31 cellular contexts compared by ENCODE assay signal in genomic region chr3:146680602-146681001, GRCh38.
"Had no signal": no experiment of that assay in that cellular context is flagged by ENCODE, and none has a peak within 500 bp of the region (broad histone marks: within the 10 kb centered on the region; RNA-seq: fewer than 3 reads in every experiment).

No MANE protein-coding gene starts in this region.

- H3K27ac ChIP-seq: adrenal gland, body of pancreas, cardiac muscle cell, coronary artery, dorsolateral prefrontal cortex, gastrocnemius medialis, left ventricle myocardium inferior, ovary, right lobe of liver, testis, transverse colon had no signal

- H3K4me3 ChIP-seq: adrenal gland, body of pancreas, cardiac muscle cell, coronary artery, dorsolateral prefrontal cortex, gastrocnemius medialis, left ventricle myocardium inferior, lung, ovary, right lobe of liver, testis, transverse colon had no signal

- ATAC-seq: body of pancreas, gastrocnemius medialis, right lobe of liver had no signal

- H3K4me1 Mint-ChIP-seq: activated CD4-positive, alpha-beta T cell treated with anti-CD3 and anti-CD28 coated beads, Interleukin-2, amount 10 ng/mL, durations not matched to agents 24 days and 14 days; activated naive CD8-positive, alpha-beta T cell treated with anti-CD3 and anti-CD28 coated beads for 36 hours; nephron progenitor cell had no signal

- H3K36me3 Mint-ChIP-seq: activated CD4-positive, alpha-beta memory T cell treated with anti-CD3 and anti-CD28 coated beads for 36 hours; activated naive CD8-positive, alpha-beta T cell treated with anti-CD3 and anti-CD28 coated beads for 36 hours had no signal

- H3K4me3 Mint-ChIP-seq: activated CD4-positive, alpha-beta memory T cell treated with anti-CD3 and anti-CD28 coated beads for 36 hours; activated CD4-positive, alpha-beta T cell treated with anti-CD3 and anti-CD28 coated beads, Interleukin-2, amount 10 ng/mL, durations not matched to agents 24 days and 14 days; activated naive CD4-positive, alpha-beta T cell treated with anti-CD3 and anti-CD28 coated beads for 36 hours; activated naive CD8-positive, alpha-beta T cell treated with anti-CD3 and anti-CD28 coated beads for 36 hours; activated T-helper 1 cell treated with anti-CD3 and anti-CD28 coated beads, Interleukin-12 subunit alpha, Interleukin-12 subunit beta, Interleukin-2, Interleukin-4 antibody, amounts not matched to agents 30 ng/mL and 10 ng/mL and 1 ng/mL, durations not matched to agents 14 hours and 24 hours and 36 hours; nephron progenitor cell had no signal

- H3K27me3 ChIP-seq: adrenal gland, body of pancreas, cardiac muscle cell, gastrocnemius medialis, ovary, right lobe of liver, testis, transverse colon had no signal

- H3K27me3 Mint-ChIP-seq: activated CD4-positive, alpha-beta memory T cell treated with anti-CD3 and anti-CD28 coated beads for 36 hours; activated CD4-positive, alpha-beta T cell treated with anti-CD3 and anti-CD28 coated beads, Interleukin-2, amount 10 ng/mL, durations not matched to agents 24 days and 14 days; activated naive CD8-positive, alpha-beta T cell treated with anti-CD3 and anti-CD28 coated beads for 36 hours; progenitor cell of endocrine pancreas had no signal

- H3K27ac Mint-ChIP-seq: activated CD4-positive, alpha-beta memory T cell treated with anti-CD3 and anti-CD28 coated beads for 36 hours; activated CD4-positive, alpha-beta T cell treated with anti-CD3 and anti-CD28 coated beads, Interleukin-2, amount 10 ng/mL, durations not matched to agents 24 days and 14 days; activated naive CD4-positive, alpha-beta T cell treated with anti-CD3 and anti-CD28 coated beads for 36 hours; activated naive CD8-positive, alpha-beta T cell treated with anti-CD3 and anti-CD28 coated beads for 36 hours; activated T-helper 1 cell treated with anti-CD3 and anti-CD28 coated beads, Interleukin-12 subunit alpha, Interleukin-12 subunit beta, Interleukin-2, Interleukin-4 antibody, amounts not matched to agents 30 ng/mL and 10 ng/mL and 1 ng/mL, durations not matched to agents 14 hours and 24 hours and 36 hours; nephron progenitor cell; progenitor cell of endocrine pancreas had no signal

- DNase-seq: activated CD4-positive, alpha-beta memory T cell treated with anti-CD3 and anti-CD28 coated beads for 36 hours; activated CD4-positive, alpha-beta T cell treated with anti-CD3 and anti-CD28 coated beads, Interleukin-2, amount 10 ng/mL, durations not matched to agents 24 days and 14 days; activated CD4-positive, CD25-positive, alpha-beta regulatory T cell treated with anti-CD3 and anti-CD28 coated beads, Interleukin-2, amount 50 U/mL, for 72 hours; activated CD8-positive, alpha-beta memory T cell treated with anti-CD3 and anti-CD28 coated beads, Interleukin-2, amount 50 U/mL, for 4 hours; activated effector memory CD4-positive, alpha-beta T cell treated with anti-CD3 and anti-CD28 coated beads, Interleukin-2, amount 50 U/mL, for 16 hours; activated naive CD4-positive, alpha-beta T cell treated with anti-CD3 and anti-CD28 coated beads for 36 hours; activated naive CD8-positive, alpha-beta T cell treated with anti-CD3 and anti-CD28 coated beads for 36 hours; activated T-cell treated with anti-CD3 and anti-CD28 coated beads, Interleukin-2, amount 50 U/mL, for 1 hour; adrenal gland; aorta; body of pancreas; cerebellar nuclear complex; dorsolateral prefrontal cortex; effector memory CD4-positive, alpha-beta T cell; gastrocnemius medialis; glutamatergic neuron; islet precursor cell; left ventricle myocardium inferior; nephron progenitor cell; ovary; right lobe of liver; stimulated activated CD4-positive, alpha-beta T cell treated with anti-CD3 and anti-CD28 coated beads, Interleukin-2, amount 100 ng/mL, for 48 hours; stimulated activated naive CD4-positive, alpha-beta T cell treated with Interleukin-2 at 50 U/mL for 16 hours; T1000; testis; transverse colon had no signal

- H3K36me3 ChIP-seq: adrenal gland, cardiac muscle cell, gastrocnemius medialis, left ventricle myocardium inferior, ovary, right lobe of liver, transverse colon had no signal

- H3K9me3 ChIP-seq: adrenal gland, body of pancreas, gastrocnemius medialis, left ventricle myocardium inferior, ovary, testis, transverse colon had no signal

- H3K4me1 ChIP-seq: adrenal gland, body of pancreas, gastrocnemius medialis, right lobe of liver, testis had no signal

- H3K9me3 Mint-ChIP-seq: activated CD4-positive, alpha-beta memory T cell treated with anti-CD3 and anti-CD28 coated beads for 36 hours; activated CD4-positive, alpha-beta T cell treated with anti-CD3 and anti-CD28 coated beads, Interleukin-2, amount 10 ng/mL, durations not matched to agents 24 days and 14 days; activated naive CD8-positive, alpha-beta T cell treated with anti-CD3 and anti-CD28 coated beads for 36 hours; activated T-helper 1 cell treated with anti-CD3 and anti-CD28 coated beads, Interleukin-12 subunit alpha, Interleukin-12 subunit beta, Interleukin-2, Interleukin-4 antibody, amounts not matched to agents 30 ng/mL and 10 ng/mL and 1 ng/mL, durations not matched to agents 14 hours and 24 hours and 36 hours; nephron progenitor cell had no signal
